In the genomic region with DNA sequence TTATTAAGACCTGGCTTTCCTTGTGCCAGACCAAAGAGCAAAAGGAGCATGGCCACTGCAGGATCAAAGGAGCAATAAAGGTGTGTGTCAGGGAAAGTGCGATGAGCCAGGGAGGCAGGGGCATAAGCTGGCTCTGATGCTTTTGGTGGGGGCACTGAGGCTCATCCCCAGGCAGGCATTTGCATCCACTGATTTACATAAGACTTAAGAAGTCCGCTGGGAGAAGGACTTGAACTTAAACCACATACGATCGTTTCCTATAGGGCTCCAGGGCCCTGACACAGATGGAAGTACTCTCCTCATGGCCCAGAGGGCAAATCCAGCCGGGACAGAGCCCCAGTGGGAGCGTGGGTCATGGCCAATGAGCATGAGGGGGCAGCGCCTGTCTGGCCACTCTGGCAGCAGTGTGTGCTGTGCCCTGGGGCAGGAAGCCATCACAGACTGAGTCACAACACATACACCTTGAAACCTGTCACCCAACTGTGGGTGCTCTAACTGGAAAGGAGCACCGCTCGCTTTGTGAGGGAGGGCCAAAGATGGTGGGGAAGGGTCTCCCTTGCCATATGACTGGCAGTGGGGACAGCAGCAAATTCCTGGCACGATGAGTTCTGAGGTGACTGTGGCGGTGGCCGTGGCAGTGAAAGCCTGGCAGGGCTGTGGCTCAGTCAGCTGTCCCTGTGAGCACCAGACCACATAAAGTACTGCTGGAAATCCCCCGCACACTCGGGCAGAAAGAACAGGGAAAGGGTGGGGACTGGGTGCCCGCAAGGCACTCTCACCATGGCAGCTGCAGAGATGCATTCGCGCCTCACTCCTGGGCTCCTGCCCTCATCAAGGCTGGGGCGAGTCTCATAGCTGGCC, we compare ENCODE assay signal across 9 cellular contexts.
DNase-seq lines count a peak whose midpoint lies in the region; ATAC-seq and TF ChIP-seq lines count a peak whose summit lies in the region.
"Had no signal": no experiment of that assay in that cellular context is flagged by ENCODE, and none has a peak within 500 bp of the region (broad histone marks: within the 10 kb centered on the region; RNA-seq: fewer than 3 reads in every experiment).

No MANE protein-coding gene starts in this region.

- DNase-seq in GM13977 (ENCODE audit: low spot score) (peak; percentile 75), epithelial cell of esophagus (ENCODE audit: low read depth) (peak; percentile 67), osteocyte (ENCODE audit: extremely low spot score, unreplicated experiment) (no peak), amniotic stem cell (lab: John Stamatoyannopoulos, UW) (no peak), SIG-M5 treated with dmso at 0.1 percent for 504 hours (lab: John Stamatoyannopoulos, UW; ENCODE audit: unreplicated experiment) (no peak), NCI-H1092 (lab: John Stamatoyannopoulos, UW) (no peak)
- DNase-seq: NCI-H2081 treated with DMSO at 0.1 percent for 48 hours had no signal

- H3K9me3 Mint-ChIP-seq in osteocyte (ENCODE audit: unreplicated experiment) = no peaks in the 10 kb centered on the region

- H3K4me1 Mint-ChIP-seq in osteocyte (ENCODE audit: unreplicated experiment) = no peaks in the 10 kb centered on the region

- H3K27me3 Mint-ChIP-seq in osteocyte (ENCODE audit: unreplicated experiment) = peaks cover 11% of the 10 kb centered on the region

- H3K36me3 Mint-ChIP-seq in osteocyte (ENCODE audit: unreplicated experiment) = no peaks in the 10 kb centered on the region

- ATAC-seq in GM19438 (IDR thresholded peaks at IDR 0.05; ENCODE audit: low read depth, unreplicated experiment) (peak; percentile 77), HG03108 (IDR thresholded peaks at IDR 0.05; ENCODE audit: unreplicated experiment) (peak; percentile 72)

- no peak overlapping the region for H3K4me3 Mint-ChIP-seq in osteocyte (ENCODE audit: unreplicated experiment)

- no peak overlapping the region for H3K27ac Mint-ChIP-seq in osteocyte (ENCODE audit: unreplicated experiment)

- in situ Hi-C loops in GM13977 (cut with MboI; ENCODE audit: low pct_unique_long_range_greater_than_20kb, low sequenced_read_pairs, unreplicated experiment) = loop anchor here (25.0 kb wide), 1 partner anchor 219 kb away; no protein-coding TSS in a partner anchor

- H3K4me3 ChIP-seq in epithelial cell of esophagus (ENCODE audit: low read length) = no peak overlapping the region

- TF ChIP-seq CTCF in GM13977 (IDR thresholded peaks at IDR 0.05; ENCODE audit: extremely low read depth, insufficient read depth, missing control alignments) (no peak), epithelial cell of esophagus (IDR thresholded peaks at IDR 0.05; ENCODE audit: insufficient read depth, low read depth, low read length, missing control alignments) (no peak), osteocyte (IDR thresholded peaks at IDR 0.05) (no peak)

Comparison
In these comparisons a context has a peak if more than half of its experiments do, and no peak if none do; other contexts are left out.
1. DNase-seq: peak in GM13977 (single experiment) and epithelial cell of esophagus (single experiment); none in osteocyte (single experiment), amniotic stem cell (single experiment), SIG-M5 treated with dmso at 0.1 percent for 504 hours (single experiment) and NCI-H1092 (single experiment).